8 cellular contexts compared by ENCODE assay signal in genomic region chr1:64823691-64824476, GRCh38.
DNase-seq lines count a peak whose midpoint lies in the region; ATAC-seq, FAIRE-seq and TF ChIP-seq lines count a peak whose summit lies in the region.

No MANE protein-coding gene starts in this region.

- H3K4me3 ChIP-seq in coronary artery (peak overlapping the region; percentile 13), HepG2 (replicated peaks in 1 of 3; ENCODE audit: insufficient read depth in 1 of 3, low read depth in 2 of 3, low read length in 3 of 3) (no peak overlapping the region)

- in situ Hi-C loops in HepG2 (cut with HindIII; ENCODE audit: extremely low pct_ligation_motif_present, low pct_unique_long_range_greater_than_20kb): loop anchor here (5.0 kb wide), 1 partner anchor 557 kb away; no protein-coding TSS in a partner anchor

- no peak overlapping the region for H3K4me2 ChIP-seq in HepG2 (ENCODE audit: low read depth, low read length)

- H3K9ac ChIP-seq in HepG2 (ENCODE audit: insufficient read depth, low read depth, low read length): no peak overlapping the region

- H3K9me3 ChIP-seq in HepG2 (ENCODE audit: low read length): no peaks in the 10 kb centered on the region

- peaks cover 9% of the 10 kb centered on the region for H3K4me1 ChIP-seq in HepG2 (ENCODE audit: insufficient read depth, low read length)

- peak; percentile 63 for ATAC-seq in HG02884 (IDR thresholded peaks at IDR 0.05; ENCODE audit: unreplicated experiment)
- ATAC-seq in HepG2: peak; percentile 65
- ATAC-seq in GM21619 (IDR thresholded peaks at IDR 0.05; ENCODE audit: unreplicated experiment): no peak

- DNase-seq in DMS53 treated with DMSO at 0.1 percent for 48 hours (lab: John Stamatoyannopoulos, UW; ENCODE audit: unreplicated experiment): peak; percentile 92
- peak; percentile 75 for DNase-seq in NCI-H2227 treated with DMSO at 0.1 percent for 48 hours (lab: John Stamatoyannopoulos, UW)
- DNase-seq in activated CD4-positive, CD25-positive, alpha-beta regulatory T cell treated with anti-CD3 and anti-CD28 coated beads, Interleukin-2, amount 50 U/mL, for 16 hours (ENCODE audit: low read depth, low spot score): peak; percentile 19
- DNase-seq in coronary artery (ENCODE audit: low spot score): no peak
- peak; percentile 69 for DNase-seq in HepG2 (ENCODE audit: low spot score)
- DNase-seq in stimulated activated CD4-positive, alpha-beta T cell treated with anti-CD3 and anti-CD28 coated beads, TNF-alpha, amount 100 ng/mL, for 1 hour (ENCODE audit: low read depth in 3 of 3, low spot score in 1 of 3): peak in 2 of 3 donors; percentile 11 to 28

- no peaks in the 10 kb centered on the region for H3K36me3 ChIP-seq in HepG2 (replicated peaks in 1 of 2; ENCODE audit: control insufficient read depth in 1 of 2, insufficient read depth in 2 of 2, low read length in 2 of 2)

- H2AFZ ChIP-seq in HepG2 (ENCODE audit: low read length): no peak overlapping the region

- peak; percentile 81 for TF ChIP-seq RAD21 in HepG2 (CRISPR knock-in tag; IDR thresholded peaks at IDR 0.05)

- TF ChIP-seq POLR2A in HepG2 (IDR thresholded peaks at IDR 0.05; ENCODE audit: insufficient read depth in 1 of 2, low read depth in 2 of 2, low read length in 2 of 2): no peak

- peak; percentile 92 for FAIRE-seq in HepG2 (lab: Jason Lieb, UNC)

- WGBS in HepG2 (ENCODE audit: low lambda C conversion rate): 70% methylated on average over 11 of the region's 11 CpGs

- H3K27ac ChIP-seq in coronary artery (peak overlapping the region in 1 of 2 donors; percentile 38), HepG2 (ENCODE audit: extremely low read length, insufficient read depth, low read length) (no peak overlapping the region)

- no peaks in the 10 kb centered on the region for H4K20me1 ChIP-seq in HepG2 (ENCODE audit: insufficient read depth, low read length)

- CTCF ChIA-PET in HepG2 (lab: Yijun Ruan, JAX; ENCODE audit: low intra/inter-chr PET ratio, low total read pairs): interaction anchor here (0.9 to 2.2 kb wide), 4 partner anchors 78 to 555 kb away, joined by 3 to 19 read pairs (median 6); partner anchors contain the start of gene RAVER2

- TF ChIP-seq CTCF in coronary artery (IDR thresholded peaks at IDR 0.05) (peak; percentile 65), HepG2 (CRISPR knock-in tag; IDR thresholded peaks at IDR 0.05) (peak; percentile 89)

- no peaks in the 10 kb centered on the region for H3K27me3 ChIP-seq in HepG2 (ENCODE audit: control insufficient read depth in 1 of 2, insufficient read depth in 2 of 2, low read length in 2 of 2)

- POLR2A ChIA-PET in HepG2 (lab: Yijun Ruan, JAX): no interaction called here

- intact Hi-C loops in HepG2 (cut with micrococcal nuclease; ENCODE audit: unreplicated experiment): loop anchor here (1.0 kb wide), 2 partner anchors 79 to 138 kb away; partner anchors contain the start of gene RAVER2

- H3K79me2 ChIP-seq in HepG2 (ENCODE audit: insufficient read depth, low read length): no peaks in the 10 kb centered on the region

- no TSS peak for BruUV-seq in HepG2 (replicated peaks; lab: Mats Ljungman, UMichigan)

- TF ChIP-seq EP300 in HepG2 (IDR thresholded peaks at IDR 0.05; ENCODE audit: low read depth in 2 of 2, low read length in 2 of 2): no peak
- no peak for TF ChIP-seq EP300 in HepG2 (CRISPR knock-in tag; IDR thresholded peaks at IDR 0.05; ENCODE audit: borderline replicate concordance)

TF ChIP-seq in HepG2, 621 proteins besides CTCF, POLR2A, EP300 and RAD21 (continues in another document):
- no peak for TF ChIP-seq IRF1 (CRISPR knock-in tag; IDR thresholded peaks at IDR 0.05; ENCODE audit: low read depth)
- TF ChIP-seq SMC3 (IDR thresholded peaks at IDR 0.05; ENCODE audit: low read length): peak; percentile 87
- no peak for TF ChIP-seq GPN1 (CRISPR knock-in tag; IDR thresholded peaks at IDR 0.05; ENCODE audit: borderline replicate concordance)
- no peak for TF ChIP-seq HMG20B (CRISPR knock-in tag; conservative IDR thresholded peaks at IDR 0.05)
- TF ChIP-seq ZNF142 (CRISPR knock-in tag; IDR thresholded peaks at IDR 0.05): no peak
- TF ChIP-seq CC2D1A (CRISPR knock-in tag; IDR thresholded peaks at IDR 0.05): no peak
- TF ChIP-seq ZFP36 (IDR thresholded peaks at IDR 0.05; ENCODE audit: borderline replicate concordance, low read depth, low read length, partially characterized antibody): no peak
- no peak for TF ChIP-seq DPF2 (CRISPR knock-in tag; IDR thresholded peaks at IDR 0.05; ENCODE audit: borderline replicate concordance, low read depth)
- TF ChIP-seq POLR2G (IDR thresholded peaks at IDR 0.05; ENCODE audit: low read depth, low read length): no peak
- TF ChIP-seq HMGXB4 (CRISPR knock-in tag; IDR thresholded peaks at IDR 0.05; ENCODE audit: borderline replicate concordance in 1 of 2, low read depth in 1 of 2): peak; percentile 36 to 49; a peak in 1 of 4 replicates
- no peak for TF ChIP-seq ZNF850 (CRISPR knock-in tag; conservative IDR thresholded peaks at IDR 0.05)
- no peak for TF ChIP-seq ARNTL (CRISPR knock-in tag; IDR thresholded peaks at IDR 0.05)
- 0 out of 2 replicates have a peak, but pooled peaks have one; percentile 43 for TF ChIP-seq SMAD3 (CRISPR knock-in tag; IDR thresholded peaks at IDR 0.05)
- TF ChIP-seq ZNF513 (CRISPR knock-in tag; conservative IDR thresholded peaks at IDR 0.05): no peak
- no peak for TF ChIP-seq KLF6 (CRISPR knock-in tag; IDR thresholded peaks at IDR 0.05)
